ENCODE assay signal across 22 cellular contexts in the genomic region with DNA sequence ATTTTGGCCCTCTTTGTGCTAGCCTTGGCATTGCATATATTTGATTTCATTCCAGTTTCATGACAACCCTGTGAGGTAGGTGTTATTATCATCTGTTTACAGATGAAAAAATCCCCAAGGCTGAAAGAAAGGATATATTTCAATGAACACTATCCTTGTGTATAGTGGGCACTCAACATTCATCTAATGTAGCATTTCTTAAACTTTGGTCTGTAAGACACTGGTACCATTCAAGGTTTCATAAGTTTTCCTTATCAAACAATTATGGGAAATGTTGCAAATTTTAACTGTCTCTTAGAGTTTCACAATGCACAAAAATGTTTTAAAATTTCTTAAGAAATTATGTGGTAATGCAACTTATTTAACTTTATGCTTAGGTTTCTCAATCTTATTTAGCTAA.
"Had no signal": no experiment of that assay in that cellular context is flagged by ENCODE, and none has a peak within 500 bp of the region (broad histone marks: within the 10 kb centered on the region; RNA-seq: fewer than 3 reads in every experiment).

No MANE protein-coding gene starts in this region.

- DNase-seq: kidney; left colon; left lung; lower lobe of right lung; mammary epithelial cell; mesenchymal stem cell; naive thymus-derived CD8-positive, alpha-beta T cell; nucleus accumbens; psoas muscle; right lobe of liver; stimulated activated CD4-positive, alpha-beta T cell treated with anti-CD3 and anti-CD28 coated beads, Interleukin-1b, Interleukin-23, amount 100 ng/mL, for 48 hours; stimulated activated CD4-positive, alpha-beta T cell treated with anti-CD3 and anti-CD28 coated beads, Interleukin-2, amount 100 ng/mL, for 48 hours; stimulated activated CD4-positive, alpha-beta T cell treated with anti-CD3 and anti-CD28 coated beads, Interleukin-4, amount 100 ng/mL, for 4 hours; stimulated activated CD8-positive, alpha-beta memory T cell treated with anti-CD3 and anti-CD28 coated beads, Interleukin-4, amount 100 ng/mL, for 48 hours; stimulated activated naive CD4-positive, alpha-beta T cell treated with Interleukin-2 at 50 U/mL for 16 hours; stimulated activated naive CD8-positive, alpha-beta T cell treated with anti-CD3 and anti-CD28 coated beads, Interleukin-15, amount 100 ng/mL, for 72 hours; substantia nigra; uterus had no signal

- ATAC-seq: left colon; left lung; lower lobe of right lung; naive thymus-derived CD8-positive, alpha-beta T cell; psoas muscle; right lobe of liver; stimulated activated memory B cell treated with anti-CD40 and anti-IgM and Interleukin-4, amounts not matched to agents 10 μg/mL and 1 μg/mL and 100 μg/mL, for 72 hours; stimulated activated naive CD8-positive, alpha-beta T cell treated with anti-CD3 and anti-CD28 coated beads, Interleukin-15, amount 100 ng/mL, for 72 hours had no signal

- H3K4me3 ChIP-seq: left lung, lower lobe of right lung, psoas muscle, right atrium auricular region, right lobe of liver, smooth muscle cell, tibial nerve, uterus had no signal
